Comparison of ENCODE assay signal across 14 cellular contexts in the genomic region with DNA sequence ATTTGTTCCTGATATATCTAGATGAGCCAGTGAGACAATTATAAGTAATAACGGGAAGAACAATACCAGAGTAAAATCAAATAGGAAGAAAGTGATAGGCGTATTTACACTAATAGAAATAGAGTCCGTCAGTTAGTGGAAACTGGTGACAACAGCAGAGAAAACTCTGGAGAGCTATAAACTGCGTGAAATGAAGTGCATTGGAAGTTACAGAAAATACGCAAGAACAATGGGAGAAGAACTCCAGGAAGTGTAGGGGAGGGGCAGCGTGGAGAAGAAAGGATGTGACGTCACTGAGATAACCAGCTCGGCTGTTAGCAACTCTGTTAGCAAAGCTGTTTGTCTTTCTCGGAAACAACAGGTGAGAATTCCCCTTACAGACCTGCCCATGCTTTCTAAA. TPM values are rescaled to one million over a fixed set of nuclear protein-coding genes. Genes with fewer than 3 reads are reported as not detected.
"Had no signal": no experiment of that assay in that cellular context is flagged by ENCODE, and none has a peak within 500 bp of the region (broad histone marks: within the 10 kb centered on the region; RNA-seq: fewer than 3 reads in every experiment).

A gene (plus strand): TSS at position 301 of the 400 bp plus-strand sequence. CDS start 178 bp downstream, outside the sequence.

RNA-seq across cellular contexts. Expression of the gene that starts here (rescaled TPM):
- total RNA-seq: stomach, subcutaneous adipose tissue, suprapubic skin, temporal lobe, thoracic aorta, thyroid gland, tibial nerve, transverse colon, upper lobe of left lung, upper lobe of right lung, ureter, urinary bladder, uterus, vagina had no signal
- polyA plus RNA-seq: stomach, urinary bladder had no signal
